26 cellular contexts compared by ENCODE assay signal in the genomic region with DNA sequence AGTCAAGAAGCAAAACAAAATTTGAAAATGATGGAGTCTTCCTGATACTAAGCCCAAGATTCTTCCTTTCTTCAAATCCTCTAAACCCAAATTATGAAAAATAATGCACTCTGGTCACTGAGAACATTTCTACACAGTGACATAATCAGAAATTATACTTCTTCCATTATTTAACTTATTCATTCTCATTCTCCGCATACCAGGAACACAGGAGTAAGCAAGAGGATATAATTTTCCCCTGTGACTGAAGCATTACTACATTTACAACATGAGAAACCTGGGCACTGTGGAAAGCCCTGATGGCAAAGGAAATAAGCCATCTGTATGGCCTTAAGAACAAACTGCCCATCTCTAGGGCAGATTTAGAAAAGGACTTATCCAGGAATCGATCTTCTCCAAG. TPM values are rescaled to one million over a fixed set of nuclear protein-coding genes. Genes with fewer than 3 reads are reported as not detected.
DNase-seq lines count a peak whose midpoint lies in the region; ATAC-seq, FAIRE-seq and TF ChIP-seq lines count a peak whose summit lies in the region.
"Had no signal": no experiment of that assay in that cellular context is flagged by ENCODE, and none has a peak within 500 bp of the region (broad histone marks: within the 10 kb centered on the region; RNA-seq: fewer than 3 reads in every experiment).

No MANE protein-coding gene starts in this region.

- no peaks in the 10 kb centered on the region for H3K79me2 ChIP-seq in smooth muscle cell (ENCODE audit: low read depth)

- TF ChIP-seq POLR2A in H54 (IDR thresholded peaks at IDR 0.05; ENCODE audit: low read depth, low read length) (no peak), right lobe of liver (IDR thresholded peaks at IDR 0.05) (no peak)

- H3K9ac ChIP-seq in smooth muscle cell (ENCODE audit: low read depth) = no peak overlapping the region

- no peak overlapping the region for H3K4me3 ChIP-seq in fibroblast of the aortic adventitia (ENCODE audit: low read depth, low read length)
- H3K4me3 ChIP-seq in smooth muscle cell = no peak overlapping the region
- H3K4me3 ChIP-seq in right lobe of liver = no peak overlapping the region
- H3K4me3 ChIP-seq: dorsolateral prefrontal cortex, lower lobe of right lung, right atrium auricular region had no signal

- FAIRE-seq in H54 (lab: Jason Lieb, UNC) = peak; percentile 76
- FAIRE-seq: kidney had no signal

- H3K9me3 ChIP-seq in smooth muscle cell (replicated peaks; ENCODE audit: low read depth) (no peaks in the 10 kb centered on the region), right lobe of liver (no peaks in the 10 kb centered on the region)
- H3K9me3 ChIP-seq: lower lobe of right lung, right atrium auricular region had no signal

- ATAC-seq in HG02840 (IDR thresholded peaks at IDR 0.05; ENCODE audit: low FRiP score, unreplicated experiment) (no peak), right lobe of liver (no peak)
- ATAC-seq: activated CD8-positive, alpha-beta T cell treated with anti-CD3 and anti-CD28 coated beads for 36 hours; activated T-helper 17 cell treated with anti-CD3 and anti-CD28 coated beads, Interleukin-2, amount 50 U/mL, for 72 hours; stimulated activated effector memory CD8-positive, alpha-beta T cell treated with anti-CD3 and anti-CD28 coated beads, Interleukin-12 subunit alpha, Interleukin-12 subunit beta, amount 100 ng/mL, for 72 hours had no signal

- H3F3A ChIP-seq in smooth muscle cell (ENCODE audit: low read depth) = no peaks in the 10 kb centered on the region

- no peak for TF ChIP-seq CTCF in fibroblast of the aortic adventitia (IDR thresholded peaks at IDR 0.05; ENCODE audit: insufficient read depth, low read length)
- TF ChIP-seq CTCF in smooth muscle cell (IDR thresholded peaks at IDR 0.05; ENCODE audit: borderline replicate concordance, insufficient read depth, poor library complexity, severe bottlenecking) = no peak
- no peak for TF ChIP-seq CTCF in right lobe of liver (IDR thresholded peaks at IDR 0.05)

- intact Hi-C loops in right lobe of liver (cut with DNase I) = loop anchor here (10.0 kb wide), 1 partner anchor 279 kb away; no protein-coding TSS in a partner anchor

- H3K36me3 ChIP-seq in smooth muscle cell (ENCODE audit: low read depth) (no peaks in the 10 kb centered on the region), right lobe of liver (no peaks in the 10 kb centered on the region)
- H3K36me3 ChIP-seq: lower lobe of right lung, right atrium auricular region had no signal

- 86% methylated on average over 2 of the region's 2 CpGs for WGBS in smooth muscle cell (ENCODE audit: low lambda C conversion rate)
- WGBS in right lobe of liver (ENCODE audit: insufficient coverage, low coverage, low lambda C conversion rate, missing lambda C conversion rate) = 37% methylated on average over 2 of the region's 2 CpGs

- H3K4me2 ChIP-seq in smooth muscle cell = no peak overlapping the region

- H3K27ac ChIP-seq in smooth muscle cell (ENCODE audit: low read depth) = no peak overlapping the region
- no peak overlapping the region for H3K27ac ChIP-seq in right lobe of liver
- H3K27ac ChIP-seq: dorsolateral prefrontal cortex, lower lobe of right lung, right atrium auricular region had no signal

- H3K4me1 ChIP-seq in smooth muscle cell (ENCODE audit: low read depth) (no peaks in the 10 kb centered on the region), right lobe of liver (no peaks in the 10 kb centered on the region)
- H3K4me1 ChIP-seq: lower lobe of right lung, right atrium auricular region had no signal

- H4K20me1 ChIP-seq in smooth muscle cell (ENCODE audit: low read depth) = no peaks in the 10 kb centered on the region

- DNase-seq in H54 (ENCODE audit: insufficient read length, low spot score) (no peak), amniotic epithelial cell (ENCODE audit: low read depth) (peak; percentile 27), fibroblast of the aortic adventitia (ENCODE audit: low read depth) (peak; percentile 7), smooth muscle cell (lab: John Stamatoyannopoulos, UW; ENCODE audit: unreplicated experiment) (no peak), DMS53 treated with DMSO at 0.1 percent for 48 hours (lab: John Stamatoyannopoulos, UW; ENCODE audit: unreplicated experiment) (no peak), right lobe of liver (no peak)
- DNase-seq: activated CD4-positive, CD25-positive, alpha-beta regulatory T cell treated with anti-CD3 and anti-CD28 coated beads, Interleukin-2, amount 50 U/mL, for 72 hours; activated CD8-positive, alpha-beta T cell treated with anti-CD3 and anti-CD28 coated beads for 36 hours; activated naive CD4-positive, alpha-beta T cell treated with anti-CD3 and anti-CD28 coated beads, Interleukin-2, amount 50 U/mL, for 16 hours; aorta; central memory CD4-positive, alpha-beta T cell; dorsolateral prefrontal cortex; glutamatergic neuron; kidney; lower lobe of right lung; NCI-H1105; NCI-H1930; NCI-H2227 treated with DMSO at 0.1 percent for 48 hours; nephron progenitor cell; stimulated activated CD4-positive, alpha-beta T cell treated with anti-CD3 and anti-CD28 coated beads, Interleukin-4, amount 100 ng/mL, for 24 hours; T-helper 1 cell had no signal

- H2AFZ ChIP-seq in smooth muscle cell (ENCODE audit: low read depth) = peak overlapping the region; percentile 49

- H3K27me3 ChIP-seq in smooth muscle cell (ENCODE audit: low read depth) (no peaks in the 10 kb centered on the region), right lobe of liver (no peaks in the 10 kb centered on the region)
- H3K27me3 ChIP-seq: dorsolateral prefrontal cortex, right atrium auricular region had no signal

RNA-seq across cellular contexts. Expression of gene EXD1, which starts 47.0 kb away (rescaled TPM):
- total RNA-seq in fibroblast of the aortic adventitia (ENCODE audit: low replicate concordance) (not detected in 2 replicates), smooth muscle cell (0.04 TPM in 1 of 2 replicates, not detected in the other), right lobe of liver (under 1 TPM in 1 of 6 experiments, not detected in 5; 0.22 TPM)
- polyA plus RNA-seq in smooth muscle cell = 0.22 TPM in 1 of 2 replicates, not detected in the other
- total RNA-seq: activated CD8-positive, alpha-beta T cell treated with anti-CD3 and anti-CD28 coated beads for 36 hours; aorta; kidney; lower lobe of right lung; right atrium auricular region; subcutaneous adipose tissue had no signal
- polyA plus RNA-seq: aorta had no signal

RNA-seq across cellular contexts. Expression of gene CHP1, which starts 47.5 kb away (rescaled TPM):
- total RNA-seq in fibroblast of the aortic adventitia (ENCODE audit: low replicate concordance) (120 and 131 TPM in 2 replicates), smooth muscle cell (89.5 and 142 TPM in 2 replicates), right lobe of liver (100 to 1,000 TPM; 137 to 270 (median 205) TPM)
- polyA plus RNA-seq in smooth muscle cell = 22.1 and 28.0 TPM in 2 replicates

Comparison
In these comparisons a context has a peak if more than half of its experiments do, and no peak if none do; other contexts are left out.
1. DNase-seq: peak in amniotic epithelial cell (single experiment) and fibroblast of the aortic adventitia (single experiment); none in H54 (single experiment), smooth muscle cell (single experiment), DMS53 treated with DMSO at 0.1 percent for 48 hours (single experiment) and right lobe of liver (0 of 3).